Comparison of ENCODE assay signal across 28 cellular contexts in the genomic region with DNA sequence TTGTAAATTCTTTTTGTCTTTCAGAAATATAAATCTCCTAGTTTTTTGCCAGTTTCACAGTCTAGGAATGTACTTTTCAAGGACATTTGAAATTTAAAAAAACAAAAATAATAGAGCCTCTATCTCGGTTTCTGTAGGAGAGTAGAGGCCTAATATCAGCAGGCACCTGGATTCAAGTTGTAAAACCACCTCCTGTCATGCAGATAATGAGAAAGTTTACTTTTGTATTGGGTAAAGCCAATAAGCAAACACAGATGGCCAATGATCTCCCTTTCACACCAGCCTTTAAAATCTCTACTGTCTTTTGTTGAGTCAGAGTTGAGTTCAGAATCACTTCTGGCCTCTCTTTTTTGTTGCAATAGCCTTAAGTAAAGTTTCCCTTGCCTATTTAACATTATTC.
"Had no signal": no experiment of that assay in that cellular context is flagged by ENCODE, and none has a peak within 500 bp of the region (broad histone marks: within the 10 kb centered on the region; RNA-seq: fewer than 3 reads in every experiment).

No MANE protein-coding gene starts in this region.

- H3K27me3 ChIP-seq: esophagus muscularis mucosa, foreskin keratinocyte, heart right ventricle, stomach, suprapubic skin, tibial artery, upper lobe of right lung had no signal

- H3K9me3 Mint-ChIP-seq: dendritic cell treated with granulocyte-macrophage colony-stimulating factor and Interleukin-4, amounts not matched to agents 40 ng/mL and 50 ng/mL, for 4 days had no signal

- H3K4me3 ChIP-seq: esophagus muscularis mucosa, heart right ventricle, stomach, suprapubic skin, tibial artery, upper lobe of right lung had no signal

- H3K9me3 ChIP-seq: suprapubic skin, tibial artery, upper lobe of right lung had no signal

- H3K79me2 ChIP-seq: parathyroid adenoma had no signal

- H3K27ac ChIP-seq: esophagus muscularis mucosa, foreskin keratinocyte, heart right ventricle, parathyroid adenoma, stomach, suprapubic skin, tibial artery, upper lobe of right lung had no signal

- ATAC-seq: foreskin keratinocyte; heart right ventricle; left ventricle myocardium superior; right cardiac atrium; stimulated activated naive B cell treated with anti-CD40 and anti-IgM and Interleukin-4, amounts not matched to agents 10 μg/mL and 1 μg/mL and 100 μg/mL, for 72 hours; upper lobe of right lung had no signal

- H3K4me3 Mint-ChIP-seq: activated naive CD8-positive, alpha-beta T cell; central memory CD8-positive, alpha-beta T cell; dendritic cell treated with granulocyte-macrophage colony-stimulating factor and Interleukin-4, amounts not matched to agents 40 ng/mL and 50 ng/mL, for 4 days; mesothelial cell of epicardium; naive B cell; stimulated activated naive B cell treated with anti-CD40 and anti-IgM and Interleukin-4, amounts not matched to agents 10 μg/mL and 1 μg/mL and 100 μg/mL, for 72 hours; T-helper 2 cell treated with Interferon-gamma antibody and Interleukin-4, amounts not matched to agents 5 μg/mL and 100 μg/mL, for 36 hours had no signal

- H3K9ac ChIP-seq: parathyroid adenoma had no signal

- H3K27ac Mint-ChIP-seq: activated naive CD8-positive, alpha-beta T cell; dendritic cell treated with granulocyte-macrophage colony-stimulating factor and Interleukin-4, amounts not matched to agents 40 ng/mL and 50 ng/mL, for 4 days; mesothelial cell of epicardium; naive B cell; stimulated activated naive B cell treated with anti-CD40 and anti-IgM and Interleukin-4, amounts not matched to agents 10 μg/mL and 1 μg/mL and 100 μg/mL, for 72 hours; T-helper 2 cell treated with Interferon-gamma antibody and Interleukin-4, amounts not matched to agents 5 μg/mL and 100 μg/mL, for 36 hours had no signal

- H3K4me1 ChIP-seq: esophagus muscularis mucosa, foreskin keratinocyte, heart right ventricle, parathyroid adenoma, stomach, suprapubic skin, tibial artery, upper lobe of right lung had no signal

- H2AFZ ChIP-seq: parathyroid adenoma had no signal

- H3K36me3 Mint-ChIP-seq: activated naive CD8-positive, alpha-beta T cell; mesothelial cell of epicardium; naive B cell; stimulated activated naive B cell treated with anti-CD40 and anti-IgM and Interleukin-4, amounts not matched to agents 10 μg/mL and 1 μg/mL and 100 μg/mL, for 72 hours had no signal

- H3K27me3 Mint-ChIP-seq: activated naive CD8-positive, alpha-beta T cell; central memory CD8-positive, alpha-beta T cell; dendritic cell treated with granulocyte-macrophage colony-stimulating factor and Interleukin-4, amounts not matched to agents 40 ng/mL and 50 ng/mL, for 4 days; naive B cell; stimulated activated naive B cell treated with anti-CD40 and anti-IgM and Interleukin-4, amounts not matched to agents 10 μg/mL and 1 μg/mL and 100 μg/mL, for 72 hours had no signal

- H3K4me1 Mint-ChIP-seq: central memory CD8-positive, alpha-beta T cell; mesothelial cell of epicardium; naive B cell; stimulated activated naive B cell treated with anti-CD40 and anti-IgM and Interleukin-4, amounts not matched to agents 10 μg/mL and 1 μg/mL and 100 μg/mL, for 72 hours had no signal

- H3K36me3 ChIP-seq: esophagus muscularis mucosa, heart right ventricle, stomach, suprapubic skin, tibial artery, upper lobe of right lung had no signal

- DNase-seq: activated CD4-positive, alpha-beta T cell treated with anti-CD3 and anti-CD28 coated beads for 4 hours; activated CD4-positive, alpha-beta T cell treated with anti-CD3 and anti-CD28 coated beads, Interleukin-2, amount 50 U/mL, for 4 hours; activated CD4-positive, CD25-positive, alpha-beta regulatory T cell; activated effector memory CD4-positive, alpha-beta T cell treated with Interleukin-2 at 50 U/mL for 16 hours; activated naive CD4-positive, alpha-beta T cell treated with Interleukin-2 at 50 U/mL for 16 hours; activated T-cell treated with anti-CD3 and anti-CD28 coated beads for 4 hours; anterior cingulate cortex; foreskin keratinocyte; heart right ventricle; islet precursor cell; left ventricle myocardium superior; naive B cell; occipital lobe; right cardiac atrium; stimulated activated CD4-positive, alpha-beta T cell treated with anti-CD3 and anti-CD28 coated beads, Interleukin-15, amount 100 ng/mL, for 24 hours; stimulated activated CD4-positive, alpha-beta T cell treated with anti-CD3 and anti-CD28 coated beads, Interleukin-2, amount 100 ng/mL, for 24 hours; stimulated activated naive B cell treated with anti-CD40 and anti-IgM and Interleukin-4, amounts not matched to agents 10 μg/mL and 1 μg/mL and 100 μg/mL, for 72 hours; stomach; tibial artery; upper lobe of right lung had no signal
